In the genomic region with DNA sequence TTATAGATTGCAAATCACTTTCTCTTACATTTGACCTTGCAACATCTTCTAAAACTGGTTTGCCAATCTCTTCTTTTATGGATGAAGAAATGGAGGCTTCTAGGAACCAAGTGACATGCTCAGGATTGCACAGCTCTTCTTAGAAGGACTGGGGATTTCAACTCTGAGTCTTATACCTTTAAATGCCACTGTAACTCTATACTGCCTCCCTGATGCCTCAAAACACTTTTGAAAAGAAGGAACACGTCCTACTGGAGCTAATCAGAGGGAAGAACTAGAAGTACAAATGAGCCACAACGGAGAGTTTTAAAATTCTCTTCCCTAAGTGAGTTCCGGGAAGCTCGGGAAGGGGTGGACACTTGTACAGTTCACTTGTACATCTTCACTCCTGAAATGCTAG, we compare ENCODE assay signal across 8 cellular contexts. TPM values are rescaled to one million over a fixed set of nuclear protein-coding genes. Genes with fewer than 3 reads are reported as not detected.
A peak's percentile ranks its signal among the peaks of the same experiment; 100 is the strongest.
DNase-seq lines count a peak whose midpoint lies in the region; ATAC-seq and TF ChIP-seq lines count a peak whose summit lies in the region.

No MANE protein-coding gene starts in this region.

- WGBS in lower leg skin, 2 donors = 1 to 2% methylated on average over 4 of the region's 4 CpGs

- DNase-seq in NCI-H345 treated with DMSO at 0.1 percent for 48 hours (lab: John Stamatoyannopoulos, UW; ENCODE audit: unreplicated experiment) (peak; percentile 5), NCI-H345 (lab: John Stamatoyannopoulos, UW) (no peak), foreskin melanocyte (no peak), HEK293T (ENCODE audit: extremely low spot score) (no peak), lower leg skin (ENCODE audit: low spot score in 2 of 2) (no peak)
- DNase-seq in activated naive CD8-positive, alpha-beta T cell treated with anti-CD3 and anti-CD28 coated beads, Interleukin-2, amount 50 U/mL, for 24 hours = no peak

- H3K4me1 ChIP-seq in iPS-20b (ENCODE audit: insufficient read depth, low read length) (peaks cover 7% of the 10 kb centered on the region; the same call in 1 of the 2 replicates), stomach smooth muscle (ENCODE audit: control insufficient read depth, insufficient read depth, low read length) (peaks cover 13% of the 10 kb centered on the region)

- H3K27ac ChIP-seq in iPS-20b (ENCODE audit: low read length) (no peak overlapping the region), stomach smooth muscle (ENCODE audit: low read length) (peak overlapping the region; percentile 60)

- H3K27me3 ChIP-seq in iPS-20b (ENCODE audit: insufficient read depth, low read length) (peaks cover 67% of the 10 kb centered on the region), stomach smooth muscle (ENCODE audit: control insufficient read depth in 1 of 2, insufficient read depth in 2 of 2, low read length in 2 of 2) (no peaks in the 10 kb centered on the region)

- H3K36me3 Mint-ChIP-seq in activated naive CD8-positive, alpha-beta T cell treated with anti-CD3 and anti-CD28 coated beads, Interleukin-2, amount 50 U/mL, for 24 hours (ENCODE audit: low read depth) = no peaks in the 10 kb centered on the region

- H3K4me3 ChIP-seq in iPS-20b (ENCODE audit: low read length) (peak overlapping the region; percentile 91), stomach smooth muscle (ENCODE audit: low read length in 2 of 2) (peak overlapping the region; percentile 61 to 95), lower leg skin (ENCODE audit: low read depth, poor library complexity, severe bottlenecking) (no peak overlapping the region)

- TF ChIP-seq CTCF in lower leg skin (IDR thresholded peaks at IDR 0.05) = no peak

- no peak for TF ChIP-seq POLR2A in lower leg skin (IDR thresholded peaks at IDR 0.05)

- H3K9ac ChIP-seq in iPS-20b (ENCODE audit: low read depth, low read length) (peak overlapping the region; percentile 52; the same call in 1 of the 2 replicates), stomach smooth muscle (ENCODE audit: low read length in 2 of 2) (peak overlapping the region; percentile 46 to 75)

- H3K9me3 ChIP-seq in iPS-20b (ENCODE audit: insufficient read depth, low read depth, low read length) (no peaks in the 10 kb centered on the region), stomach smooth muscle (ENCODE audit: control insufficient read depth in 2 of 2, low read length in 2 of 2) (no peaks in the 10 kb centered on the region)

- no peak overlapping the region for H3K27ac Mint-ChIP-seq in activated naive CD8-positive, alpha-beta T cell treated with anti-CD3 and anti-CD28 coated beads, Interleukin-2, amount 50 U/mL, for 24 hours

- H3K27me3 Mint-ChIP-seq in activated naive CD8-positive, alpha-beta T cell treated with anti-CD3 and anti-CD28 coated beads, Interleukin-2, amount 50 U/mL, for 24 hours = peaks cover 51% of the 10 kb centered on the region

- CTCF ChIA-PET in HEK293T (lab: Yijun Ruan, JAX) = no interaction called here

- POLR2A ChIA-PET in HEK293T (lab: Yijun Ruan, JAX) = interaction anchor here (0.9 to 1.4 kb wide), 2 partner anchors 34 to 43 kb away, joined by 3 read pairs; no protein-coding TSS in a partner anchor

- intact Hi-C loops in lower leg skin (cut with DNase I; ENCODE audit: low total_unique reads) = no loop called here

- H3K36me3 ChIP-seq in iPS-20b (ENCODE audit: insufficient read depth, low read depth, low read length) (no peaks in the 10 kb centered on the region), stomach smooth muscle (ENCODE audit: control insufficient read depth in 2 of 2, insufficient read depth in 2 of 2, low read length in 2 of 2) (no peaks in the 10 kb centered on the region)

- H3K4me1 Mint-ChIP-seq in activated naive CD8-positive, alpha-beta T cell treated with anti-CD3 and anti-CD28 coated beads, Interleukin-2, amount 50 U/mL, for 24 hours = no peaks in the 10 kb centered on the region

- ATAC-seq in activated naive CD8-positive, alpha-beta T cell treated with anti-CD3 and anti-CD28 coated beads, Interleukin-2, amount 50 U/mL, for 24 hours = no peak

- no peaks in the 10 kb centered on the region for H3K9me3 Mint-ChIP-seq in activated naive CD8-positive, alpha-beta T cell treated with anti-CD3 and anti-CD28 coated beads, Interleukin-2, amount 50 U/mL, for 24 hours

- peak overlapping the region; percentile 66 for H3K4me3 Mint-ChIP-seq in activated naive CD8-positive, alpha-beta T cell treated with anti-CD3 and anti-CD28 coated beads, Interleukin-2, amount 50 U/mL, for 24 hours

TF ChIP-seq in HEK293T, 16 proteins besides CTCF, POLR2A, EP300 and RAD21:
- TF ChIP-seq NFRKB (IDR thresholded peaks at IDR 0.05) = no peak
- no peak for TF ChIP-seq FOXK2 (IDR thresholded peaks at IDR 0.05)
- TF ChIP-seq SUZ12 (IDR thresholded peaks at IDR 0.05) = no peak
- no peak for TF ChIP-seq LEF1 (IDR thresholded peaks at IDR 0.05; ENCODE audit: borderline replicate concordance)
- no peak for TF ChIP-seq L3MBTL2 (conservative IDR thresholded peaks at IDR 0.05)

RNA-seq across cellular contexts. Expression of gene MITF, which starts 1.0 kb away (rescaled TPM):
- 10 to 100 TPM; 12.9 to 22.9 (median 17.1) TPM for total RNA-seq in lower leg skin
